Comparison of ENCODE assay signal across 8 cellular contexts in the genomic region with DNA sequence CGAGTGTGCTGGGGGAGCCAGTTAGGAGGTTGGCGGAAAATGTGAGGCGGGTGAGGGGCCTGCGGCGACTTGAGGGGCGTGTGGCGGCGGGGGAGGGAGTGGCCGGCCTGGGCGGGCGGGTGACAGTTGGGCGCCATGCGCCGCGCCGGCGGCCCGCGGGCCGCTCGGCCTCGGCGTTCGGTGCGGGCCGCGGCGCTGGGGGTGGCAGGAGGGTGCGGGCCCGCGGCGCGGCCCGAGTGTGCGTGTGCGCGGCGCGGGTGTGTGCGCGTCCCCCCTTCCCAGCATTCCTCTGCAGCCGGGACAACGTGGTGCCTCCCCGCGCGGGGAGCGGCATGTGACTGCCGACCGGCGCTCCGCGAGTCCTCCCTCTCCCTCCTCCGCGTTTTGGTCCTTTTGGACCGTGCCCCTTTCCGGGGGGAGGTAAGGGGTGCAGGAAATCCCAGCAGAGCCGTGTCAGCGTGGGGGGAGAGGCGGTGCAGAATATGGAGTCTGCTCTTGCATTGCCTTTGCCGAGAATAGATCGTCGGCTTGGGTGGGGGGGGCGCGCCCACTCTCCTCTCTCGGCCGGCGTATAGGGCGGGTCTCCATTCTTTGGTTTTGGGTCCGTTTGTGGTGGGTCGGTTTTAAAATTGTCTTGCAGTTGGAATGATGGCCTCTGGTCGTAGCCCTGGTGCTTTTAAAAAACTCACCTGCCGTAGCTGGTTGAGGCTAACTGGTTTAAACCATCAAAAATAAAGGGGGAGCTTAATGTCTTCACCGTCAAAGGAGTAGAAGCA. TPM values are rescaled to one million over a fixed set of nuclear protein-coding genes. Genes with fewer than 3 reads are reported as not detected.
DNase-seq lines count a peak whose midpoint lies in the region; ATAC-seq and TF ChIP-seq lines count a peak whose summit lies in the region.

No MANE protein-coding gene starts in this region.

- peak overlapping the region; percentile 92 for H3K27ac Mint-ChIP-seq in HFFc6

- no peaks in the 10 kb centered on the region for H3K27me3 Mint-ChIP-seq in HFFc6 (ENCODE audit: insufficient read depth)

- no peak for TF ChIP-seq CTCF in HFFc6 (IDR thresholded peaks at IDR 0.05)
- no peak for TF ChIP-seq CTCF in WERI-Rb-1 (IDR thresholded peaks at IDR 0.05; ENCODE audit: low read depth, low read length)
- no peak for TF ChIP-seq CTCF in smooth muscle cell (IDR thresholded peaks at IDR 0.05; ENCODE audit: borderline replicate concordance, insufficient read depth, poor library complexity, severe bottlenecking)

- H3K4me2 ChIP-seq in smooth muscle cell, result peak overlapping the region; percentile 96

- H3K36me3 Mint-ChIP-seq in HFFc6 (ENCODE audit: low read depth), result peaks cover 5% of the 10 kb centered on the region

- H3K9ac ChIP-seq in smooth muscle cell (ENCODE audit: low read depth), result peak overlapping the region; percentile 84

- H2AFZ ChIP-seq in smooth muscle cell (ENCODE audit: low read depth), result peak overlapping the region; percentile 86

- peaks cover 11% of the 10 kb centered on the region for H3F3A ChIP-seq in smooth muscle cell (ENCODE audit: low read depth)

- peaks cover 66% of the 10 kb centered on the region for H3K79me2 ChIP-seq in smooth muscle cell (ENCODE audit: low read depth)

- in situ Hi-C loops in T47D (cut with HindIII; ENCODE audit: low pct_unique_long_range_greater_than_20kb, low sequenced_read_pairs), result no loop called here

- peak overlapping the region; percentile 94 for H3K4me3 Mint-ChIP-seq in HFFc6

- no peaks in the 10 kb centered on the region for H3K9me3 ChIP-seq in WERI-Rb-1 (ENCODE audit: severe bottlenecking)
- H3K9me3 ChIP-seq in smooth muscle cell (replicated peaks; ENCODE audit: low read depth), result no peaks in the 10 kb centered on the region

- H3K36me3 ChIP-seq in WERI-Rb-1 (peaks cover 6% of the 10 kb centered on the region), smooth muscle cell (ENCODE audit: low read depth) (no peaks in the 10 kb centered on the region)

- ATAC-seq in HG03135 (IDR thresholded peaks at IDR 0.05; ENCODE audit: unreplicated experiment), result no peak

- peaks cover 28% of the 10 kb centered on the region for H3K4me1 ChIP-seq in smooth muscle cell (ENCODE audit: low read depth)

- H3K4me1 Mint-ChIP-seq in HFFc6 (ENCODE audit: low read depth), result peaks cover 62% of the 10 kb centered on the region

- peak; percentile 60 for DNase-seq in AG08396 (ENCODE audit: low spot score)
- no peak for DNase-seq in HFFc6
- DNase-seq in WERI-Rb-1, result peak; percentile 35
- DNase-seq in T47D (ENCODE audit: low read depth in 1 of 2, low spot score in 1 of 2), result peak; percentile 37 to 74
- DNase-seq in iPS-NIHi11 (ENCODE audit: low spot score), result peak; percentile 60
- peak; percentile 15 for DNase-seq in smooth muscle cell (lab: John Stamatoyannopoulos, UW; ENCODE audit: unreplicated experiment)
- DNase-seq in NCI-H1694 treated with DMSO at 0.1 percent for 48 hours (lab: John Stamatoyannopoulos, UW), result no peak

- H3K4me3 ChIP-seq in WERI-Rb-1 (ENCODE audit: low read depth, low read length) (peak overlapping the region; percentile 94), smooth muscle cell (peak overlapping the region; percentile 94)

- WGBS in smooth muscle cell (ENCODE audit: low lambda C conversion rate), result under 1% methylated on average over 52 of the region's 73 CpGs

- no peaks in the 10 kb centered on the region for H3K27me3 ChIP-seq in WERI-Rb-1 (ENCODE audit: insufficient read depth, low read depth, severe bottlenecking)
- H3K27me3 ChIP-seq in smooth muscle cell (ENCODE audit: low read depth), result no peaks in the 10 kb centered on the region

- H3K9me3 Mint-ChIP-seq in HFFc6, result no peaks in the 10 kb centered on the region

- H3K27ac ChIP-seq in WERI-Rb-1 (peak overlapping the region; percentile 93), smooth muscle cell (ENCODE audit: low read depth) (peak overlapping the region; percentile 77)

- peaks cover 50% of the 10 kb centered on the region for H4K20me1 ChIP-seq in smooth muscle cell (ENCODE audit: low read depth)

RNA-seq across cellular contexts. Expression of a gene that starts 1.9 kb away (rescaled TPM):
- 100 to 1,000 TPM; 204 to 228 (median 208) TPM for total RNA-seq in HFFc6 (2021; fragmentation: NEBNext Ultra II Directional; extraction: Animal tissue kit (Norgen Biotek cat#: 25700))
- 44.1 and 44.9 TPM in 2 replicates for total RNA-seq in smooth muscle cell
- polyA plus RNA-seq in smooth muscle cell, result 31.3 and 47.4 TPM in 2 replicates

Comparison
In these comparisons a context has a peak if more than half of its experiments do, and no peak if none do; other contexts are left out.
1. DNase-seq: peak in AG08396 (single experiment), WERI-Rb-1 (single experiment), T47D (2 of 2), iPS-NIHi11 (single experiment) and smooth muscle cell (single experiment); none in HFFc6 (single experiment) and NCI-H1694 treated with DMSO at 0.1 percent for 48 hours (single experiment).